In genomic region chr22:23010430-23010829, GRCh38 we compare ENCODE assay signal across 8 cellular contexts.
"Had no signal": no experiment of that assay in that cellular context is flagged by ENCODE, and none has a peak within 500 bp of the region (broad histone marks: within the 10 kb centered on the region; RNA-seq: fewer than 3 reads in every experiment).

No MANE protein-coding gene starts in this region.

- H3K4me3 Mint-ChIP-seq: H9, IgD-negative memory B cell had no signal

- H3K27ac Mint-ChIP-seq: H9, IgD-negative memory B cell had no signal

- H3K36me3 Mint-ChIP-seq: IgD-negative memory B cell had no signal

- H3K4me1 Mint-ChIP-seq: H9, IgD-negative memory B cell had no signal

- DNase-seq: GM23248, GOT3, H9, HCEC 1CT, KG1 had no signal

- H3K27ac ChIP-seq: GM23248 had no signal

- H3K9me3 Mint-ChIP-seq: H9, IgD-negative memory B cell had no signal

- H3K4me3 ChIP-seq: GM23248 had no signal

- FAIRE-seq: H54, HTR-8/SVneo had no signal
